Comparison of ENCODE assay signal across 19 cellular contexts in the genomic region with DNA sequence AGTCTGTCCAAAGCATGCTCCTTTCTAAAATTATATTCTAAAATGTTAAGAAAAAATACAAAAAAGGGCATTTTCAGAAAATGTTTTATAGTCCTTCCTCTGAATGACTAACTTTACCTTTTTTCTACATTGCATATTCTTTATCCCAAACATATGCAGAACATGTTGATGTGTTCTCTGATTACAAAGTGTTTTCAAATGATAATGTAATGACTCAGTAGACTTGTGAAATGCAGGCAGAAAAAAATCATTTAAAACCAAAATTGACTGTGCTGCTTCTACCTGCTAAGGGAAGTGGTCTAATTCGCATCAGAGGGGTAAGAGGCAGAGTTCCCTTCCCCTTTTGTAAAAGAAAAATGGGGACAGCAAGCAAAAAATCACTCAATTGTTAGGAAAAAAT. TPM values are rescaled to one million over a fixed set of nuclear protein-coding genes. Genes with fewer than 3 reads are reported as not detected.
DNase-seq lines count a peak whose midpoint lies in the region; ATAC-seq, FAIRE-seq and TF ChIP-seq lines count a peak whose summit lies in the region.
"Had no signal": no experiment of that assay in that cellular context is flagged by ENCODE, and none has a peak within 500 bp of the region (broad histone marks: within the 10 kb centered on the region; RNA-seq: fewer than 3 reads in every experiment).

No MANE protein-coding gene starts in this region.

- no peak for FAIRE-seq in small intestine (lab: Jason Lieb, UNC)
- FAIRE-seq: D721Med had no signal

- H3K9me3 ChIP-seq in HUES48 (ENCODE audit: control insufficient read depth, insufficient read depth, low read length) (no peaks in the 10 kb centered on the region), ascending aorta (no peaks in the 10 kb centered on the region), skeletal muscle satellite cell (replicated peaks; ENCODE audit: low read length) (no peaks in the 10 kb centered on the region), small intestine (ENCODE audit: control insufficient read depth, low read depth) (no peaks in the 10 kb centered on the region)

- H3K4me1 ChIP-seq in HUES48 (ENCODE audit: control insufficient read depth, insufficient read depth, low read length) (peaks cover 46% of the 10 kb centered on the region), ascending aorta (peaks cover 0 to 6% of the 10 kb centered on the region in 2 donors), foreskin keratinocyte (peaks cover 27% of the 10 kb centered on the region), skeletal muscle satellite cell (ENCODE audit: control insufficient read depth, insufficient read depth, low read length) (peaks cover 34% of the 10 kb centered on the region), small intestine (ENCODE audit: control insufficient read depth in 2 of 2, insufficient read depth in 1 of 2, low read depth in 1 of 2, low read length in 1 of 2) (no peaks in the 10 kb centered on the region)

- TF ChIP-seq CTCF in ascending aorta (IDR thresholded peaks at IDR 0.05): no peak
- no peak for TF ChIP-seq CTCF in foreskin keratinocyte (conservative IDR thresholded peaks at IDR 0.05)

- H3K36me3 ChIP-seq in HUES48 (ENCODE audit: control insufficient read depth, insufficient read depth, low read length) (no peaks in the 10 kb centered on the region), ascending aorta (no peaks in the 10 kb centered on the region), skeletal muscle satellite cell (ENCODE audit: insufficient read depth, low read length) (no peaks in the 10 kb centered on the region), small intestine (ENCODE audit: control insufficient read depth in 2 of 2, insufficient read depth in 2 of 2, low read length in 2 of 2) (no peaks in the 10 kb centered on the region)

- DNase-seq in ascending aorta (ENCODE audit: low spot score in 2 of 2) (no peak), foreskin keratinocyte (peak; percentile 40 to 62), NCI-H2227 treated with DMSO at 0.1 percent for 48 hours (lab: John Stamatoyannopoulos, UW) (no peak), small intestine (no peak)
- no peak for DNase-seq in activated CD4-positive, alpha-beta T cell treated with anti-CD3 and anti-CD28 coated beads for 48 hours
- DNase-seq: activated naive CD8-positive, alpha-beta T cell treated with anti-CD3 and anti-CD28 coated beads, Interleukin-2, amount 50 U/mL, for 24 hours; effector CD8-positive, alpha-beta T cell; naive B cell; NCI-H1694; NCI-H446; NK-92 treated with Interleukin-12 subunit alpha and Interleukin-12 subunit beta, amount 100 ng/mL, for 24 hours; stimulated activated CD4-positive, alpha-beta T cell treated with anti-CD3 and anti-CD28 coated beads, Interleukin-12 subunit alpha, Interleukin-12 subunit beta, amount 100 ng/mL, for 4 hours had no signal

- H3K4me3 ChIP-seq in HUES48 (ENCODE audit: low read depth, low read length) (peak overlapping the region; percentile 50), ascending aorta (peak overlapping the region; percentile 35 to 62), skeletal muscle satellite cell (ENCODE audit: low read length) (peak overlapping the region; percentile 59), small intestine (ENCODE audit: low read depth in 1 of 2, low read length in 2 of 2) (no peak overlapping the region)

- peaks cover 14% of the 10 kb centered on the region for H3K27me3 ChIP-seq in HUES48 (ENCODE audit: control insufficient read depth, insufficient read depth, low read length)
- no peaks in the 10 kb centered on the region for H3K27me3 ChIP-seq in ascending aorta
- H3K27me3 ChIP-seq in foreskin keratinocyte: no peaks in the 10 kb centered on the region
- H3K27me3 ChIP-seq in skeletal muscle satellite cell (ENCODE audit: control insufficient read depth, insufficient read depth, low read length): no peaks in the 10 kb centered on the region
- H3K27me3 ChIP-seq in small intestine (ENCODE audit: control insufficient read depth in 2 of 2, insufficient read depth in 2 of 2, low read length in 2 of 2): no peaks in the 10 kb centered on the region

- ATAC-seq in foreskin keratinocyte (no peak), GM21526 (IDR thresholded peaks at IDR 0.05; ENCODE audit: low FRiP score, unreplicated experiment) (no peak)
- ATAC-seq: activated naive CD8-positive, alpha-beta T cell treated with anti-CD3 and anti-CD28 coated beads, Interleukin-2, amount 50 U/mL, for 24 hours; activated T-helper 17 cell treated with anti-CD3 and anti-CD28 coated beads, Interleukin-2, amount 50 U/mL, for 72 hours; Right ventricle myocardium inferior; stimulated activated effector memory CD8-positive, alpha-beta T cell treated with anti-CD3 and anti-CD28 coated beads, Interleukin-12 subunit alpha, Interleukin-12 subunit beta, amount 100 ng/mL, for 72 hours had no signal

- WGBS in small intestine, 3 donors: 72 to 81% (median 76%) methylated on average over 1 of the region's 1 CpG

- intact Hi-C loops in ascending aorta (cut with DNase I): loop anchor here (5.0 to 10.0 kb wide), 2 partner anchors 35 to 668 kb away; a partner anchor contains a TSS

- H3K4me2 ChIP-seq in skeletal muscle satellite cell (ENCODE audit: low read length): peak overlapping the region; percentile 81

- H3K27ac ChIP-seq in HUES48 (ENCODE audit: low read depth, low read length) (peak overlapping the region; percentile 95), ascending aorta (peak overlapping the region in 1 of 2 donors; percentile 30), foreskin keratinocyte (no peak overlapping the region), small intestine (ENCODE audit: low read depth in 1 of 2, low read length in 1 of 2) (no peak overlapping the region)

- H3K9ac ChIP-seq in HUES48 (ENCODE audit: low read depth, low read length): peak overlapping the region; percentile 49
- H3K9ac ChIP-seq in skeletal muscle satellite cell (ENCODE audit: low read depth, low read length): no peak overlapping the region

RNA-seq across cellular contexts. Expression of a gene that starts 22.7 kb away (rescaled TPM):
- total RNA-seq in ascending aorta (17.6 TPM), foreskin keratinocyte (49.4 and 58.3 TPM in 2 replicates)
- polyA plus RNA-seq in foreskin keratinocyte (17.1 and 21.5 TPM in 2 replicates), small intestine (10 to 100 TPM; 30.2 to 36.5 (median 31.9) TPM)
- 22.1 and 29.3 TPM in 2 replicates for total RNA-seq in skeletal muscle satellite cell (2012; rRNA removed)

Comparison
In these comparisons a context has a peak if more than half of its experiments do, and no peak if none do; other contexts are left out.
1. H3K4me3 ChIP-seq: peak in HUES48 (single experiment), ascending aorta (2 of 2) and skeletal muscle satellite cell (single experiment); none in small intestine (0 of 2).
2. DNase-seq: peak in foreskin keratinocyte (2 of 2); none in ascending aorta (0 of 2), NCI-H2227 treated with DMSO at 0.1 percent for 48 hours (single experiment), small intestine (single experiment) and activated CD4-positive, alpha-beta T cell treated with anti-CD3 and anti-CD28 coated beads for 48 hours (single experiment).